ENCODE assay signal across 1 cellular context in the genomic region with DNA sequence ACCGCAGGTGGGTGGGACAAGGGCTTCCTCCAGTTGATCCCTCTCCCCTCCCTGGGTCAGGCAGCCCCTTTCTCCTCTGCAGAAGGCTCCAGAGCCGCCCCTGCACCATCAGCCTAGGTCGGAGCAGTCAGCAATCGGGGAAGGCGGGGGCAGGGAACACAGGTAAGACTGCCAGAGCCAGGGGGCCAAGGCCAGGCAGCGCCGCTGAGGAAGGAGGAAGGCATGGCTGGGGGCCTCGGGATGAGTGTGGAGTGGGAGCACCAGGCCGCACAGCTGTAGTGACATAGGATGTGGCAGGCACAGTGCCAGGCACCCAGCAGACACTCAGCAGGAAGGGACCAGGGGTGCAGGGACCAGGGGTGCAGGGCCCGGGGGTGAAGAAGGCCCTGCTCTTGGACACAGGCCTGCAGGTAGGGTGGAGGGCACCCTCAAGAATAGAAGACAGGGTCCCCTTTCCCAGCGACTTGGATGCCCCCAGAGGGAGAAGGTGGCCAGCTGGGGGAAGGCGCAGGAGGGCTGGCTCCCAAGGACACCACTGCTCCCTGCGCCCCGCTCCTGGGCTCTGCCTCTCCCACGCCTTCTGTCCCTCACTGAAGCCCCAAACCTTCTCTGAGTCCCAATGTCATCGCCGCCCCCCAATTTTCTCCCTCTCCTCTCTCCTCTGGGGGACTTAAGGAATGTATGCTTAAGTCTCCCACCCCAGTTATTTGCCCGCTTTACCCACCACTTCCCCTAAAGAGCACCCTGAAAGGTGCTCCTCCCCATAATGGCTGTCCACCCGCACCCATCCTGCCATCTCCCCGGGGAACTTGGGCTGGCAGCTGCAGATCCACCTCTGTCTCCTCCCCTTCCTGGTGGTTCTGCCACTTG.
TF ChIP-seq lines count a peak whose summit lies in the region.

No MANE protein-coding gene starts in this region.

TF ChIP-seq in HepG2, 621 proteins besides CTCF, POLR2A, EP300 and RAD21 (continued from another document):
- TF ChIP-seq, protein P1, sequence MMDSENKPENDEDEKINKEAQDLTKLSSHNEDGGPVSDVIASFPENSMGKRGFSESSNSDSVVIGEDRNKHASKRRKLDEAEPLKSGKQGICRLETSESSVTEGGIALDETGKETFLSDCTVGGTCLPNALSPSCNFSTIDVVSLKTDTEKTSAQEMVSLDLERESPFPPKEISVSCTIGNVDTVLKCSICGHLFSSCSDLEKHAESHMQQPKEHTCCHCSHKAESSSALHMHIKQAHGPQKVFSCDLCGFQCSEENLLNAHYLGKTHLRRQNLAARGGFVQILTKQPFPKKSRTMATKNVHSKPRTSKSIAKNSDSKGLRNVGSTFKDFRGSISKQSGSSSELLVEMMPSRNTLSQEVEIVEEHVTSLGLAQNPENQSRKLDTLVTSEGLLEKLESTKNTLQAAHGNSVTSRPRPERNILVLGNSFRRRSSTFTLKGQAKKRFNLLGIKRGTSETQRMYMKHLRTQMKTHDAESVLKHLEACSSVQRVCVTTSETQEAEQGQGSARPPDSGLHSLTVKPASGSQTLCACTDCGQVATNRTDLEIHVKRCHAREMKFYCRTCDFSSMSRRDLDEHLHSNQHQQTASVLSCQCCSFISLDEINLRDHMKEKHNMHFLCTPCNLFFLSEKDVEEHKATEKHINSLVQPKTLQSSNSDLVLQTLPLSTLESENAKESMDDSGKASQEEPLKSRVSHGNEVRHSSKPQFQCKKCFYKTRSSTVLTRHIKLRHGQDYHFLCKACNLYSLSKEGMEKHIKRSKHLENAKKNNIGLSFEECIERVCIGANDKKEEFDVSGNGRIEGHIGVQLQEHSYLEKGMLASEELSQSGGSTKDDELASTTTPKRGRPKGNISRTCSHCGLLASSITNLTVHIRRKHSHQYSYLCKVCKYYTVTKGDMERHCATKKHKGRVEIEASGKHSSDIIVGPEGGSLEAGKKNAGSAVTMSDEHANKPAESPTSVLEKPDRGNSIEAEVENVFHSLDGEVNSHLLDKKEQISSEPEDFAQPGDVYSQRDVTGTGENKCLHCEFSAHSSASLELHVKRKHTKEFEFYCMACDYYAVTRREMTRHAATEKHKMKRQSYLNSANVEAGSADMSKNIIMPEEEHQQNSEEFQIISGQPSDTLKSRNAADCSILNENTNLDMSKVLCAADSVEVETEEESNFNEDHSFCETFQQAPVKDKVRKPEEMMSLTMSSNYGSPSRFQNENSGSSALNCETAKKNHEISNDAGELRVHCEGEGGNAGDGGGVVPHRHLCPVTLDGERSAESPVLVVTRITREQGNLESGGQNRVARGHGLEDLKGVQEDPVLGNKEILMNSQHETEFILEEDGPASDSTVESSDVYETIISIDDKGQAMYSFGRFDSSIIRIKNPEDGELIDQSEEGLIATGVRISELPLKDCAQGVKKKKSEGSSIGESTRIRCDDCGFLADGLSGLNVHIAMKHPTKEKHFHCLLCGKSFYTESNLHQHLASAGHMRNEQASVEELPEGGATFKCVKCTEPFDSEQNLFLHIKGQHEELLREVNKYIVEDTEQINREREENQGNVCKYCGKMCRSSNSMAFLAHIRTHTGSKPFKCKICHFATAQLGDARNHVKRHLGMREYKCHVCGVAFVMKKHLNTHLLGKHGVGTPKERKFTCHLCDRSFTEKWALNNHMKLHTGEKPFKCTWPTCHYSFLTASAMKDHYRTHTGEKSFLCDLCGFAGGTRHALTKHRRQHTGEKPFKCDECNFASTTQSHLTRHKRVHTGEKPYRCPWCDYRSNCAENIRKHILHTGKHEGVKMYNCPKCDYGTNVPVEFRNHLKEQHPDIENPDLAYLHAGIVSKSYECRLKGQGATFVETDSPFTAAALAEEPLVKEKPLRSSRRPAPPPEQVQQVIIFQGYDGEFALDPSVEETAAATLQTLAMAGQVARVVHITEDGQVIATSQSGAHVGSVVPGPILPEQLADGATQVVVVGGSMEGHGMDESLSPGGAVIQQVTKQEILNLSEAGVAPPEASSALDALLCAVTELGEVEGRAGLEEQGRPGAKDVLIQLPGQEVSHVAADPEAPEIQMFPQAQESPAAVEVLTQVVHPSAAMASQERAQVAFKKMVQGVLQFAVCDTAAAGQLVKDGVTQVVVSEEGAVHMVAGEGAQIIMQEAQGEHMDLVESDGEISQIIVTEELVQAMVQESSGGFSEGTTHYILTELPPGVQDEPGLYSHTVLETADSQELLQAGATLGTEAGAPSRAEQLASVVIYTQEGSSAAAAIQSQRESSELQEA (CRISPR knock-in tag; IDR thresholded peaks at IDR 0.05; ENCODE audit: not compliant biosample characterization), result no peak
- TF ChIP-seq AHDC1 (CRISPR knock-in tag; IDR thresholded peaks at IDR 0.05; ENCODE audit: borderline replicate concordance) (no peak), FOXA1 (IDR thresholded peaks at IDR 0.05) (no peak), FOXA1 (CRISPR knock-in tag; IDR thresholded peaks at IDR 0.05) (no peak), REST (IDR thresholded peaks at IDR 0.05; ENCODE audit: borderline replicate concordance in 1 of 2, low read depth in 1 of 2, low read length in 2 of 2) (no peak), ZMYM4 (CRISPR knock-in tag; IDR thresholded peaks at IDR 0.05) (no peak), ADNP (CRISPR knock-in tag; IDR thresholded peaks at IDR 0.05) (no peak), KMT2A (CRISPR knock-in tag; IDR thresholded peaks at IDR 0.05) (no peak), ZNF570 (CRISPR knock-in tag; IDR thresholded peaks at IDR 0.05; ENCODE audit: borderline replicate concordance) (no peak), GLI4 (CRISPR knock-in tag; IDR thresholded peaks at IDR 0.05; ENCODE audit: borderline replicate concordance) (no peak), WIZ (CRISPR knock-in tag; IDR thresholded peaks at IDR 0.05) (no peak), MXD3 (CRISPR knock-in tag; IDR thresholded peaks at IDR 0.05) (no peak), ZNF251 (CRISPR knock-in tag; IDR thresholded peaks at IDR 0.05) (no peak)
- TF ChIP-seq, protein P2, sequence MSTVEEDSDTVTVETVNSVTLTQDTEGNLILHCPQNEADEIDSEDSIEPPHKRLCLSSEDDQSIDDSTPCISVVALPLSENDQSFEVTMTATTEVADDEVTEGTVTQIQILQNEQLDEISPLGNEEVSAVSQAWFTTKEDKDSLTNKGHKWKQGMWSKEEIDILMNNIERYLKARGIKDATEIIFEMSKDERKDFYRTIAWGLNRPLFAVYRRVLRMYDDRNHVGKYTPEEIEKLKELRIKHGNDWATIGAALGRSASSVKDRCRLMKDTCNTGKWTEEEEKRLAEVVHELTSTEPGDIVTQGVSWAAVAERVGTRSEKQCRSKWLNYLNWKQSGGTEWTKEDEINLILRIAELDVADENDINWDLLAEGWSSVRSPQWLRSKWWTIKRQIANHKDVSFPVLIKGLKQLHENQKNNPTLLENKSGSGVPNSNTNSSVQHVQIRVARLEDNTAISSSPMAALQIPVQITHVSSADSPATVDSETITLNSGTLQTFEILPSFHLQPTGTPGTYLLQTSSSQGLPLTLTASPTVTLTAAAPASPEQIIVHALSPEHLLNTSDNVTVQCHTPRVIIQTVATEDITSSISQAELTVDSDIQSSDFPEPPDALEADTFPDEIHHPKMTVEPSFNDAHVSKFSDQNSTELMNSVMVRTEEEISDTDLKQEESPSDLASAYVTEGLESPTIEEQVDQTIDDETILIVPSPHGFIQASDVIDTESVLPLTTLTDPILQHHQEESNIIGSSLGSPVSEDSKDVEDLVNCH (CRISPR knock-in tag; IDR thresholded peaks at IDR 0.05), result no peak
- TF ChIP-seq, protein P3, sequence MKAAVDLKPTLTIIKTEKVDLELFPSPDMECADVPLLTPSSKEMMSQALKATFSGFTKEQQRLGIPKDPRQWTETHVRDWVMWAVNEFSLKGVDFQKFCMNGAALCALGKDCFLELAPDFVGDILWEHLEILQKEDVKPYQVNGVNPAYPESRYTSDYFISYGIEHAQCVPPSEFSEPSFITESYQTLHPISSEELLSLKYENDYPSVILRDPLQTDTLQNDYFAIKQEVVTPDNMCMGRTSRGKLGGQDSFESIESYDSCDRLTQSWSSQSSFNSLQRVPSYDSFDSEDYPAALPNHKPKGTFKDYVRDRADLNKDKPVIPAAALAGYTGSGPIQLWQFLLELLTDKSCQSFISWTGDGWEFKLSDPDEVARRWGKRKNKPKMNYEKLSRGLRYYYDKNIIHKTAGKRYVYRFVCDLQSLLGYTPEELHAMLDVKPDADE (CRISPR knock-in tag; IDR thresholded peaks at IDR 0.05), result no peak
